ENCODE assay signal across 7 cellular contexts in genomic region chr1:170075186-170075585, GRCh38. TPM values are rescaled to one million over a fixed set of nuclear protein-coding genes. Genes with fewer than 3 reads are reported as not detected.
DNase-seq lines count a peak whose midpoint lies in the region; ATAC-seq, FAIRE-seq and TF ChIP-seq lines count a peak whose summit lies in the region.

No MANE protein-coding gene starts in this region.

- POLR2A ChIA-PET in activated CD8-positive, alpha-beta T cell treated with anti-CD3 and anti-CD28 coated beads for 36 hours (lab: Charles Lee): no interaction called here

- no peak for TF ChIP-seq CTCF in activated CD8-positive, alpha-beta T cell treated with anti-CD3 and anti-CD28 coated beads for 36 hours (IDR thresholded peaks at IDR 0.05)
- no peak for TF ChIP-seq CTCF in stomach (IDR thresholded peaks at IDR 0.05)

- CTCF ChIA-PET in activated CD8-positive, alpha-beta T cell treated with anti-CD3 and anti-CD28 coated beads for 36 hours (lab: Charles Lee): interaction anchor here (0.9 to 2.5 kb wide), 6 partner anchors 19 to 189 kb away, joined by 3 to 7 read pairs (median 4); partner anchors contain the start of gene SCYL3

- ATAC-seq in activated CD8-positive, alpha-beta T cell treated with anti-CD3 and anti-CD28 coated beads for 36 hours: no peak
- ATAC-seq in GM18858 (IDR thresholded peaks at IDR 0.05; ENCODE audit: unreplicated experiment): no peak
- no peak for ATAC-seq in HG03378 (IDR thresholded peaks at IDR 0.05; ENCODE audit: unreplicated experiment)

- peaks cover 12% of the 10 kb centered on the region for H3K36me3 Mint-ChIP-seq in activated CD8-positive, alpha-beta T cell treated with anti-CD3 and anti-CD28 coated beads for 36 hours (ENCODE audit: low read depth)

- H3K27ac ChIP-seq in stomach: peak overlapping the region in 4 of 5 donors; percentile 79 to 87 (median 84)

- H3K27ac Mint-ChIP-seq in activated CD8-positive, alpha-beta T cell treated with anti-CD3 and anti-CD28 coated beads for 36 hours: peak overlapping the region; percentile 93

- H3K27me3 ChIP-seq in stomach: no peaks in the 10 kb centered on the region

- peaks cover 7 to 38% (median 20%) of the 10 kb centered on the region in 4 donors for H3K4me1 ChIP-seq in stomach

- H3K4me3 Mint-ChIP-seq in activated CD8-positive, alpha-beta T cell treated with anti-CD3 and anti-CD28 coated beads for 36 hours: peak overlapping the region; percentile 100

- peak; percentile 16 for DNase-seq in Jurkat, Clone E6-1 (ENCODE audit: low read depth, low spot score)
- peak; percentile 27 for DNase-seq in activated CD8-positive, alpha-beta T cell treated with anti-CD3 and anti-CD28 coated beads for 36 hours
- DNase-seq in stomach (no peak), H54 (ENCODE audit: insufficient read length, low spot score) (no peak)

- H3K9me3 ChIP-seq in iPS-18c (ENCODE audit: control insufficient read depth, insufficient read depth, low read length) (no peaks in the 10 kb centered on the region), stomach (peaks cover 0 to 14% (median 4%) of the 10 kb centered on the region in 4 donors)

- no peak for FAIRE-seq in H54 (lab: Jason Lieb, UNC)

- no peaks in the 10 kb centered on the region for H3K36me3 ChIP-seq in stomach

- intact Hi-C loops in activated CD8-positive, alpha-beta T cell treated with anti-CD3 and anti-CD28 coated beads for 36 hours (cut with micrococcal nuclease): loop anchor here (10.0 kb wide), 2 partner anchors 180 to 460 kb away; partner anchors contain the start of genes GORAB and SCYL3
- intact Hi-C loops in stomach (cut with DNase I; ENCODE audit: low total_unique reads): no loop called here

- no peaks in the 10 kb centered on the region for H3K27me3 Mint-ChIP-seq in activated CD8-positive, alpha-beta T cell treated with anti-CD3 and anti-CD28 coated beads for 36 hours

- peak overlapping the region; percentile 94 for H3K4me3 ChIP-seq in Jurkat, Clone E6-1 (ENCODE audit: low read length)
- H3K4me3 ChIP-seq in iPS-18c (ENCODE audit: insufficient read depth, low read depth, low read length) (peak overlapping the region; percentile 89), stomach (peak overlapping the region; percentile 67 to 83 (median 79))

- peaks cover 40% of the 10 kb centered on the region for H3K4me1 Mint-ChIP-seq in activated CD8-positive, alpha-beta T cell treated with anti-CD3 and anti-CD28 coated beads for 36 hours (ENCODE audit: low read depth)

- H3K9me3 Mint-ChIP-seq in activated CD8-positive, alpha-beta T cell treated with anti-CD3 and anti-CD28 coated beads for 36 hours: peaks cover 6% of the 10 kb centered on the region

- WGBS in stomach, 5 donors: 73 to 86% (median 82%) methylated on average over 3 of the region's 3 CpGs

- TF ChIP-seq EP300 in stomach (IDR thresholded peaks at IDR 0.05): no peak

- TF ChIP-seq POLR2A in stomach (IDR thresholded peaks at IDR 0.05) (no peak), H54 (IDR thresholded peaks at IDR 0.05; ENCODE audit: low read depth, low read length) (no peak)

RNA-seq across cellular contexts. Expression of gene KIFAP3, which starts 0.7 kb away (rescaled TPM):
- 26.5 TPM for polyA plus RNA-seq in Jurkat, Clone E6-1 (2012; ENCODE audit: insufficient read depth, insufficient read length)
- 10 to 100 TPM; 14.0 to 14.7 TPM for total RNA-seq in activated CD8-positive, alpha-beta T cell treated with anti-CD3 and anti-CD28 coated beads for 36 hours
- 10 to 100 TPM in 4 of 5 donors, 1 to 10 TPM in 1; 9.7 to 40.9 (median 16.3) TPM for total RNA-seq in stomach
- 1 to 10 TPM; 6.3 to 7.5 (median 7.5) TPM for polyA plus RNA-seq in stomach

Comparison
In these comparisons a context has a peak if more than half of its experiments do, and no peak if none do; other contexts are left out.
1. DNase-seq: peak in Jurkat, Clone E6-1 (single experiment) and activated CD8-positive, alpha-beta T cell treated with anti-CD3 and anti-CD28 coated beads for 36 hours (single experiment); none in stomach (single experiment) and H54 (single experiment).
2. Peak in every context shown above with its lines, with median percentiles within 50 percentile points of each other: H3K4me3 ChIP-seq.